Comparison of ENCODE assay signal across 26 cellular contexts in genomic region chr2:30800159-30800558, GRCh38. TPM values are rescaled to one million over a fixed set of nuclear protein-coding genes. Genes with fewer than 3 reads are reported as not detected.
"Had no signal": no experiment of that assay in that cellular context is flagged by ENCODE, and none has a peak within 500 bp of the region (broad histone marks: within the 10 kb centered on the region; RNA-seq: fewer than 3 reads in every experiment).

No MANE protein-coding gene starts in this region.

- H3K36me3 Mint-ChIP-seq: activated CD4-positive, alpha-beta memory T cell treated with anti-CD3 and anti-CD28 coated beads for 36 hours; activated naive CD4-positive, alpha-beta T cell treated with anti-CD3 and anti-CD28 coated beads, Interleukin-2, amount 50 U/mL, for 72 hours; WTC11 had no signal

- H3K4me3 ChIP-seq: ascending aorta, body of pancreas, K562, PC-9, SK-N-MC had no signal

- H3K4me3 Mint-ChIP-seq: activated CD4-positive, alpha-beta memory T cell treated with anti-CD3 and anti-CD28 coated beads for 36 hours; activated naive CD8-positive, alpha-beta T cell treated with anti-CD3 and anti-CD28 coated beads, Interleukin-2, amount 50 U/mL, for 24 hours; activated T-cell treated with anti-CD3 and anti-CD28 coated beads, Interleukin-2, amount 50 U/mL, for 4 hours; central memory CD8-positive, alpha-beta T cell; T-helper 1 cell treated with Interleukin-12 subunit alpha and Interleukin-12 subunit beta and Interleukin-4 antibody, amounts not matched to agents 30 μg/mL and 1 μg/mL, for 36 hours; WTC11 had no signal

- H3K4me1 Mint-ChIP-seq: central memory CD8-positive, alpha-beta T cell had no signal

- H3K27ac ChIP-seq: ascending aorta, body of pancreas, PC-9, SK-N-MC had no signal

- H3K4me1 ChIP-seq: ascending aorta had no signal

- H3K27me3 ChIP-seq: ascending aorta, body of pancreas had no signal

- H3K9me3 ChIP-seq: ascending aorta, body of pancreas had no signal

- H3K36me3 ChIP-seq: ascending aorta had no signal

- H3K9me3 Mint-ChIP-seq: activated CD4-positive, alpha-beta memory T cell treated with anti-CD3 and anti-CD28 coated beads for 36 hours; activated naive CD4-positive, alpha-beta T cell treated with anti-CD3 and anti-CD28 coated beads, Interleukin-2, amount 50 U/mL, for 72 hours; activated naive CD8-positive, alpha-beta T cell treated with anti-CD3 and anti-CD28 coated beads, Interleukin-2, amount 50 U/mL, for 24 hours; activated T-cell treated with anti-CD3 and anti-CD28 coated beads, Interleukin-2, amount 50 U/mL, for 4 hours; central memory CD8-positive, alpha-beta T cell; T-helper 1 cell treated with Interleukin-12 subunit alpha and Interleukin-12 subunit beta and Interleukin-4 antibody, amounts not matched to agents 30 μg/mL and 1 μg/mL, for 36 hours; WTC11 had no signal

- H3K27ac Mint-ChIP-seq: activated CD4-positive, alpha-beta memory T cell treated with anti-CD3 and anti-CD28 coated beads for 36 hours; activated naive CD4-positive, alpha-beta T cell treated with anti-CD3 and anti-CD28 coated beads, Interleukin-2, amount 50 U/mL, for 72 hours; activated naive CD8-positive, alpha-beta T cell treated with anti-CD3 and anti-CD28 coated beads, Interleukin-2, amount 50 U/mL, for 24 hours; T-helper 1 cell treated with Interleukin-12 subunit alpha and Interleukin-12 subunit beta and Interleukin-4 antibody, amounts not matched to agents 30 μg/mL and 1 μg/mL, for 36 hours; WTC11 had no signal

- DNase-seq: activated CD4-positive, alpha-beta memory T cell treated with anti-CD3 and anti-CD28 coated beads for 36 hours; activated CD4-positive, alpha-beta T cell treated with anti-CD3 and anti-CD28 coated beads for 48 hours; activated CD4-positive, CD25-positive, alpha-beta regulatory T cell treated with anti-CD3 and anti-CD28 coated beads, Interleukin-2, amount 50 U/mL, for 72 hours; activated CD8-positive, alpha-beta memory T cell treated with anti-CD3 and anti-CD28 coated beads for 24 hours; activated effector memory CD4-positive, alpha-beta T cell treated with anti-CD3 and anti-CD28 coated beads, Interleukin-2, amount 50 U/mL, for 16 hours; activated naive CD4-positive, alpha-beta T cell treated with Interleukin-2 at 50 U/mL for 16 hours; activated naive CD8-positive, alpha-beta T cell treated with anti-CD3 and anti-CD28 coated beads, Interleukin-2, amount 50 U/mL, for 24 hours; activated T-cell treated with anti-CD3 and anti-CD28 coated beads, Interleukin-2, amount 50 U/mL, for 4 hours; amniotic stem cell; body of pancreas; Karpas-422; MM.1S; NCI-H1105; NCI-H1436; NCI-H1694 treated with DMSO at 0.1 percent for 48 hours; NCI-H2029 treated with DMSO at 0.1 percent for 48 hours; NCI-H510A treated with DMSO at 0.1 percent for 48 hours; NCI-H69; PC-9 had no signal

RNA-seq across cellular contexts. Expression of gene CAPN13, which starts 7.1 kb away (rescaled TPM):
- total RNA-seq: activated CD4-positive, alpha-beta memory T cell treated with anti-CD3 and anti-CD28 coated beads for 36 hours; activated naive CD4-positive, alpha-beta T cell treated with anti-CD3 and anti-CD28 coated beads, Interleukin-2, amount 50 U/mL, for 72 hours; ascending aorta; K562 had no signal
